Comparison of ENCODE assay signal across 9 cellular contexts in the genomic region with DNA sequence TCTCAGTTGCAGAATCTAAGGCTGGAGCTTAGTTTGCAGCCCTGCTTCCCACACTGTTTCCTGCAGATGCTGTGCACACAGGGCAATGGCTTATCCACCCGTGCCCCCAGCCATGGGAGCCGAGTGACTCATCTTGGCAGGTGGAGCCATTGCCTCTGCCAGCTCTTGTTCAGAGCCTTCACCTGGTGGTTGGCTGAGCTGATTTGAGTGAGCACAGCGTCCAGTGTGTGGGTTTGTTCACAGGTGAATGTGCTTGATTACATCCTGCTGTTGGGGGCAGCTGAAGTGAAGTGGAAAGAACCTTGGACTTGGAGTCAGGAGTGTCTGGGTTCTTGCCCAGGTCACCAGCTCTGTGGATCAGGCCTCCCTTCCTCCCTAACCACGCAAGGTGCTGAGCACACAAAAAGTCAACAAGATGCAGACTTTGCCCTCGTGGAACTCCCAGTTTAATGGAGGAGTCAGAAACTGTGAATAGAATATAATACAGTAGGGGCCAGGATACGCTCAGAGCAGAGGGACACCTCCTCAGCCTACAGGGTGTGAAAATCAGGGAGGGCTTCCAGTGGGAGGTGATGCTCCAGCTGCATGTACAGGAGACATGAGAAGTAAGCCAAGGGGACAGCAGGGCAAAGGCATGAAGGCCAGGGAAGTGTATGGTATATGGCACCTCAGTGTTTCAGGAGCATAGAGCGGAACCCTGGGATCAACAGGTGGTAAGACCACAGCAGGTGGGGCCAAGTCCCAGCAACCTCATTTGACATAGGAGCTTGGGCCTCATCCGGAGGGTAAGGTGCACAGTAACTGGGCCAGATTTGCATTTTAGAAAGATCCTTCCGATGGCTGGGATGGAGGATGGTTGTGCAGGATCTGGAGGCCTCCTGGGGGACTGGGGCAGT. TPM values are rescaled to one million over a fixed set of nuclear protein-coding genes. Genes with fewer than 3 reads are reported as not detected.
A peak's percentile ranks its signal among the peaks of the same experiment; 100 is the strongest.
DNase-seq lines count a peak whose midpoint lies in the region; ATAC-seq and TF ChIP-seq lines count a peak whose summit lies in the region.
"Had no signal": no experiment of that assay in that cellular context is flagged by ENCODE, and none has a peak within 500 bp of the region (broad histone marks: within the 10 kb centered on the region; RNA-seq: fewer than 3 reads in every experiment).

No MANE protein-coding gene starts in this region.

- ATAC-seq in lung (ENCODE audit: insufficient read depth, low FRiP score) (peak; percentile 73), GM18868 (IDR thresholded peaks at IDR 0.05; ENCODE audit: unreplicated experiment) (no peak)
- ATAC-seq in stimulated activated naive CD8-positive, alpha-beta T cell treated with anti-CD3 and anti-CD28 coated beads, Interleukin-15, amount 100 ng/mL, for 72 hours, result no peak
- ATAC-seq: Panc1 had no signal

- H3K27me3 ChIP-seq in lung (ENCODE audit: control insufficient read depth, insufficient read depth), result no peaks in the 10 kb centered on the region
- H3K27me3 ChIP-seq in vagina, result no peaks in the 10 kb centered on the region

- intact Hi-C loops in vagina (cut with DNase I), result no loop called here

- H3K4me1 Mint-ChIP-seq in stimulated activated naive CD8-positive, alpha-beta T cell treated with anti-CD3 and anti-CD28 coated beads, Interleukin-15, amount 100 ng/mL, for 72 hours, result no peaks in the 10 kb centered on the region

- H3K9me3 ChIP-seq in lung (ENCODE audit: control insufficient read depth in 2 of 2, insufficient read depth in 1 of 2, low read length in 1 of 2) (no peaks in the 10 kb centered on the region), vagina (no peaks in the 10 kb centered on the region)

- no peak overlapping the region for H3K4me3 ChIP-seq in coronary artery
- no peak overlapping the region for H3K4me3 ChIP-seq in lung
- H3K4me3 ChIP-seq in vagina, result no peak overlapping the region

- H3K27ac Mint-ChIP-seq in stimulated activated naive CD8-positive, alpha-beta T cell treated with anti-CD3 and anti-CD28 coated beads, Interleukin-15, amount 100 ng/mL, for 72 hours, result no peak overlapping the region

- WGBS in lung, 2 donors, result 69 to 73% methylated on average over 9 of the region's 9 CpGs

- H3K4me3 Mint-ChIP-seq in stimulated activated naive CD8-positive, alpha-beta T cell treated with anti-CD3 and anti-CD28 coated beads, Interleukin-15, amount 100 ng/mL, for 72 hours, result no peak overlapping the region

- H3K27me3 Mint-ChIP-seq in stimulated activated naive CD8-positive, alpha-beta T cell treated with anti-CD3 and anti-CD28 coated beads, Interleukin-15, amount 100 ng/mL, for 72 hours, result peaks cover 29% of the 10 kb centered on the region

- peak overlapping the region; percentile 23 to 57 for H3K27ac ChIP-seq in coronary artery
- peak overlapping the region in 1 of 2 donors; percentile 11 for H3K27ac ChIP-seq in lung (ENCODE audit: low read depth in 1 of 2, low read length in 1 of 2)
- H3K27ac ChIP-seq in vagina, result peak overlapping the region; percentile 41

- H3K4me1 ChIP-seq in lung (ENCODE audit: control insufficient read depth in 2 of 2, insufficient read depth in 2 of 2, low read length in 2 of 2), result peaks cover 22 to 36% of the 10 kb centered on the region in 2 donors
- H3K4me1 ChIP-seq in vagina, result peaks cover 80% of the 10 kb centered on the region

- H3K36me3 ChIP-seq in lung (ENCODE audit: control insufficient read depth in 2 of 2, insufficient read depth in 2 of 2, low read length in 2 of 2) (peaks cover 0 to 8% of the 10 kb centered on the region in 2 donors), vagina (no peaks in the 10 kb centered on the region)

- no peak for TF ChIP-seq POLR2A in vagina (IDR thresholded peaks at IDR 0.05)

- DNase-seq in NCI-H1417 (lab: John Stamatoyannopoulos, UW), result peak in 2 of 3 experiments; percentile 13 to 22
- DNase-seq in NCI-H1417 treated with DMSO at 0.1 percent for 48 hours (lab: John Stamatoyannopoulos, UW), result no peak
- DNase-seq in coronary artery (ENCODE audit: low spot score), result no peak
- DNase-seq in lung (ENCODE audit: low spot score), result peak; percentile 75
- DNase-seq in vagina (ENCODE audit: extremely low spot score in 2 of 2), result no peak
- DNase-seq in NCI-H446 (lab: John Stamatoyannopoulos, UW), result no peak
- DNase-seq in stimulated activated naive CD8-positive, alpha-beta T cell treated with anti-CD3 and anti-CD28 coated beads, Interleukin-15, amount 100 ng/mL, for 72 hours, result no peak

- H3K9me3 Mint-ChIP-seq in stimulated activated naive CD8-positive, alpha-beta T cell treated with anti-CD3 and anti-CD28 coated beads, Interleukin-15, amount 100 ng/mL, for 72 hours, result no peaks in the 10 kb centered on the region

- TF ChIP-seq CTCF in coronary artery (IDR thresholded peaks at IDR 0.05) (no peak), lung (IDR thresholded peaks at IDR 0.05; ENCODE audit: control extremely low read depth, extremely low read depth) (no peak), vagina (IDR thresholded peaks at IDR 0.05) (no peak)

RNA-seq across cellular contexts. Expression of gene JDP2, which starts 22.8 kb away (rescaled TPM):
- total RNA-seq in lung, result 10 to 100 TPM; 34.8 to 77.5 TPM
- 10 to 100 TPM; 38.0 to 88.9 TPM for polyA plus RNA-seq in lung
- 66.5 TPM for total RNA-seq in vagina

Comparison
In these comparisons a context has a peak if more than half of its experiments do, and no peak if none do; other contexts are left out.
1. DNase-seq: peak in NCI-H1417 (2 of 3) and lung (single experiment); none in NCI-H1417 treated with DMSO at 0.1 percent for 48 hours (single experiment), coronary artery (single experiment), vagina (0 of 2), NCI-H446 (0 of 2) and stimulated activated naive CD8-positive, alpha-beta T cell treated with anti-CD3 and anti-CD28 coated beads, Interleukin-15, amount 100 ng/mL, for 72 hours (0 of 2).